ENCODE assay signal across 12 cellular contexts in genomic region chr1:25874209-25874608, GRCh38. TPM values are rescaled to one million over a fixed set of nuclear protein-coding genes. Genes with fewer than 3 reads are reported as not detected.
A peak's percentile ranks its signal among the peaks of the same experiment; 100 is the strongest.
DNase-seq lines count a peak whose midpoint lies in the region; ATAC-seq, FAIRE-seq and TF ChIP-seq lines count a peak whose summit lies in the region.
"Had no signal": no experiment of that assay in that cellular context is flagged by ENCODE, and none has a peak within 500 bp of the region (broad histone marks: within the 10 kb centered on the region; RNA-seq: fewer than 3 reads in every experiment).

No MANE protein-coding gene starts in this region.

- H4K20me1 ChIP-seq in Karpas-422 (ENCODE audit: insufficient read depth, low read depth, low read length): no peaks in the 10 kb centered on the region

- no peaks in the 10 kb centered on the region for H3K9me2 ChIP-seq in Karpas-422 (replicated peaks; ENCODE audit: insufficient read depth, low read length)

- no peak overlapping the region for H2AFZ ChIP-seq in Karpas-422 (ENCODE audit: low read length)

- no peak for TF ChIP-seq RAD21 in A549 (conservative IDR thresholded peaks at IDR 0.05 in 1 of 2, IDR thresholded peaks at IDR 0.05 in 1 of 2)

- WGBS in A549 (ENCODE audit: missing lambda C conversion rate): 87% methylated on average over 3 of the region's 3 CpGs

- H3K4me3 ChIP-seq in A549: peak overlapping the region; percentile 58; the same call in 2 of the 3 replicates
- H3K4me3 ChIP-seq in Karpas-422 (ENCODE audit: low read length): peak overlapping the region; percentile 73
- H3K4me3 ChIP-seq in colonic mucosa: peak overlapping the region; percentile 58
- H3K4me3 ChIP-seq in muscle layer of duodenum (ENCODE audit: low read depth in 1 of 2, low read length in 2 of 2): peak overlapping the region; percentile 57 to 74

- CTCF ChIA-PET in A549 (lab: Yijun Ruan, JAX): interaction anchor here (0.6 to 2.1 kb wide), 6 partner anchors 10 to 121 kb away, joined by 3 to 6 read pairs (median 4); no protein-coding TSS in a partner anchor

- TF ChIP-seq CTCF in A549 (IDR thresholded peaks at IDR 0.05) (no peak), colonic mucosa (IDR thresholded peaks at IDR 0.05) (no peak)

- no peak for TF ChIP-seq POLR2A in A549 (IDR thresholded peaks at IDR 0.05; ENCODE audit: low read length)

- peaks cover 44% of the 10 kb centered on the region for H3K4me1 ChIP-seq in A549
- peaks cover 57% of the 10 kb centered on the region for H3K4me1 ChIP-seq in Karpas-422 (ENCODE audit: low read length)
- peaks cover 9% of the 10 kb centered on the region for H3K4me1 ChIP-seq in colonic mucosa
- peaks cover 16 to 31% of the 10 kb centered on the region in 2 donors for H3K4me1 ChIP-seq in muscle layer of duodenum (ENCODE audit: control insufficient read depth in 1 of 2, insufficient read depth in 2 of 2, low read length in 2 of 2)

- POLR2A ChIA-PET in A549 (lab: Yijun Ruan, JAX): interaction anchor here (0.8 to 1.1 kb wide), 2 partner anchors 22 to 37 kb away, joined by 3 read pairs; no protein-coding TSS in a partner anchor

- intact Hi-C loops in colonic mucosa (cut with DNase I): no loop called here

- TF ChIP-seq EP300 in A549 (IDR thresholded peaks at IDR 0.05): no peak

- no peaks in the 10 kb centered on the region for H3K27me3 ChIP-seq in Karpas-422 (ENCODE audit: low read length)
- H3K27me3 ChIP-seq in colonic mucosa: no peaks in the 10 kb centered on the region
- no peaks in the 10 kb centered on the region for H3K27me3 ChIP-seq in muscle layer of duodenum (ENCODE audit: low read depth, low read length)

- peak overlapping the region; percentile 89 to 98; a peak in 5 of 6 replicates for H3K27ac ChIP-seq in A549
- no peak overlapping the region for H3K27ac ChIP-seq in Karpas-422 (ENCODE audit: low read length)
- no peak overlapping the region for H3K27ac ChIP-seq in colonic mucosa
- H3K27ac ChIP-seq in muscle layer of duodenum (ENCODE audit: low read length): peak overlapping the region; percentile 14

- H3K79me2 ChIP-seq in Karpas-422 (ENCODE audit: low read length): no peaks in the 10 kb centered on the region

- DNase-seq in A549 (ENCODE audit: low read depth in 1 of 2, low spot score in 1 of 2): no peak
- DNase-seq in Karpas-422: no peak
- DNase-seq in colonic mucosa: no peak
- no peak for DNase-seq in stimulated activated CD4-positive, alpha-beta T cell treated with anti-CD3 and anti-CD28 coated beads, Interleukin-4, amount 100 ng/mL, for 1 hour
- no peak for DNase-seq in activated CD8-positive, alpha-beta memory T cell treated with anti-CD3 and anti-CD28 coated beads, Interleukin-2, amount 50 U/mL, for 48 hours
- DNase-seq in Kasumi-1 (lab: John Stamatoyannopoulos, UW): no peak
- DNase-seq: activated effector memory CD4-positive, alpha-beta T cell treated with Interleukin-2 at 50 U/mL for 16 hours; CD4-positive, alpha-beta memory T cell; NCI-H345; stimulated activated CD8-positive, alpha-beta memory T cell treated with anti-CD3 and anti-CD28 coated beads, Interleukin-4, amount 100 ng/mL, for 48 hours had no signal

- H3K9ac ChIP-seq in Karpas-422 (ENCODE audit: low read length) (peak overlapping the region; percentile 74), colonic mucosa (ENCODE audit: low read depth in 2 of 2, low read length in 2 of 2) (peak overlapping the region in 1 of 2 donors; percentile 72)

- H3K36me3 ChIP-seq in Karpas-422 (ENCODE audit: insufficient read depth, low read length) (no peaks in the 10 kb centered on the region), colonic mucosa (no peaks in the 10 kb centered on the region), muscle layer of duodenum (ENCODE audit: control insufficient read depth in 1 of 2, insufficient read depth in 2 of 2, low read length in 2 of 2) (peaks cover 0 to 14% of the 10 kb centered on the region in 2 donors)

- no peak for FAIRE-seq in A549 (lab: Jason Lieb, UNC)

- ATAC-seq in A549 (no peak), GM19351 (IDR thresholded peaks at IDR 0.05; ENCODE audit: unreplicated experiment) (no peak)

- H3K9me3 ChIP-seq in A549 (no peaks in the 10 kb centered on the region), Karpas-422 (ENCODE audit: low read length) (no peaks in the 10 kb centered on the region), colonic mucosa (no peaks in the 10 kb centered on the region), muscle layer of duodenum (ENCODE audit: control insufficient read depth in 1 of 2, low read length in 2 of 2) (no peaks in the 10 kb centered on the region)

- H3K4me2 ChIP-seq in A549 (peak overlapping the region; percentile 98), Karpas-422 (ENCODE audit: low read depth, low read length, poor library complexity, severe bottlenecking) (peak overlapping the region; percentile 80)

TF ChIP-seq in A549, 52 proteins besides CTCF, POLR2A, EP300 and RAD21:
- TF ChIP-seq ZC3H11A (IDR thresholded peaks at IDR 0.05): no peak
- no peak for TF ChIP-seq POLR2AphosphoS2 (conservative IDR thresholded peaks at IDR 0.05; ENCODE audit: low read length)
- no peak for TF ChIP-seq E2F6 (IDR thresholded peaks at IDR 0.05; ENCODE audit: borderline replicate concordance, low read depth)
- no peak for TF ChIP-seq FOSB (CRISPR knock-in tag; IDR thresholded peaks at IDR 0.05)
- no peak for TF ChIP-seq MAZ (IDR thresholded peaks at IDR 0.05; ENCODE audit: borderline replicate concordance, low read depth, low read length)
- no peak for TF ChIP-seq EHMT2 (IDR thresholded peaks at IDR 0.05; ENCODE audit: low read depth)
- no peak for TF ChIP-seq USF2 (IDR thresholded peaks at IDR 0.05)
- TF ChIP-seq KDM1A (IDR thresholded peaks at IDR 0.05; ENCODE audit: low read depth): no peak
- no peak for TF ChIP-seq BCL3 (IDR thresholded peaks at IDR 0.05)
- TF ChIP-seq RNF2 (IDR thresholded peaks at IDR 0.05; ENCODE audit: borderline replicate concordance, low read depth): no peak
- TF ChIP-seq RFX5 (IDR thresholded peaks at IDR 0.05): no peak

RNA-seq across cellular contexts. Expression of gene PAQR7, which starts 1.3 kb away (rescaled TPM):
- polyA plus RNA-seq in A549 (2011; rRNA removed) (2.3 and 3.4 TPM in 2 replicates), A549 (2017; fragmentation: RNase III; extraction: RNeasy Plus Mini Kit Qiagen cat#74134 plus additional on column Dnase treatment) (5.9 to 6.4 TPM (median 6.0 TPM) in 3 replicates)
- 2.6 and 4.0 TPM in 2 replicates for polyA plus RNA-seq in A549 (2012; cell fraction: cytosol; rRNA removed)
- polyA plus RNA-seq in A549 (2012; cell fraction: nucleus; rRNA removed): 6.9 and 7.4 TPM in 2 replicates
- 8.5 and 10.1 TPM in 2 replicates for polyA minus RNA-seq in A549 (2011; rRNA and poly(A)+ RNA removed)
- total RNA-seq in Karpas-422 (2014; rRNA removed; shearing (Covaris generic); ENCODE audit: low replicate concordance): 6.3 and 8.4 TPM in 2 replicates
- total RNA-seq in colonic mucosa: 1 to 10 TPM; 2.5 to 3.4 TPM

RNA-seq across cellular contexts. Expression of gene AUNIP, which starts 15.0 kb away (rescaled TPM):
- polyA plus RNA-seq in A549 (2011; rRNA removed) (6.6 and 8.4 TPM in 2 replicates), A549 (2017; fragmentation: RNase III; extraction: RNeasy Plus Mini Kit Qiagen cat#74134 plus additional on column Dnase treatment) (5.6 to 7.3 TPM (median 6.5 TPM) in 3 replicates)
- polyA plus RNA-seq in A549 (2012; cell fraction: cytosol; rRNA removed): 4.5 and 5.2 TPM in 2 replicates
- 2.0 and 2.9 TPM in 2 replicates for polyA plus RNA-seq in A549 (2012; cell fraction: nucleus; rRNA removed)
- polyA minus RNA-seq in A549 (2011; rRNA and poly(A)+ RNA removed): 5.2 and 6.7 TPM in 2 replicates
- total RNA-seq in Karpas-422 (2014; rRNA removed; shearing (Covaris generic); ENCODE audit: low replicate concordance): 7.2 and 11.6 TPM in 2 replicates
- 1 to 10 TPM; 1.2 to 4.8 TPM for total RNA-seq in colonic mucosa
- total RNA-seq: CD4-positive, alpha-beta memory T cell had no signal
- polyA plus RNA-seq: CD4-positive, alpha-beta memory T cell had no signal

RNA-seq across cellular contexts. Expression of gene STMN1, which starts 32.0 kb away (rescaled TPM):
- 75.3 and 82.4 TPM in 2 replicates for polyA plus RNA-seq in A549 (2011; rRNA removed)
- 48.1 and 55.7 TPM in 2 replicates for polyA plus RNA-seq in A549 (2012; cell fraction: cytosol; rRNA removed)
- 18.1 and 32.8 TPM in 2 replicates for polyA plus RNA-seq in A549 (2012; cell fraction: nucleus; rRNA removed)
- polyA plus RNA-seq in A549 (2017; fragmentation: RNase III; extraction: RNeasy Plus Mini Kit Qiagen cat#74134 plus additional on column Dnase treatment): 145 to 177 TPM (median 147 TPM) in 3 replicates
- polyA minus RNA-seq in A549 (2011; rRNA and poly(A)+ RNA removed): 10.2 and 10.9 TPM in 2 replicates
- 160 and 173 TPM in 2 replicates for total RNA-seq in Karpas-422 (2014; rRNA removed; shearing (Covaris generic); ENCODE audit: low replicate concordance)
- total RNA-seq in colonic mucosa: 100 to 1,000 TPM in 1 of 2 donors, 10 to 100 TPM in 1; 79.1 to 149 TPM

RNA-seq across cellular contexts. Expression of gene MTFR1L, which starts 54.5 kb away (rescaled TPM):
- polyA plus RNA-seq in A549 (2011; rRNA removed): 26.1 and 33.0 TPM in 2 replicates
- polyA plus RNA-seq in A549 (2012; cell fraction: cytosol; rRNA removed): 27.5 and 30.1 TPM in 2 replicates
- polyA plus RNA-seq in A549 (2012; cell fraction: nucleus; rRNA removed): 24.6 and 27.8 TPM in 2 replicates
- polyA plus RNA-seq in A549 (2017; fragmentation: RNase III; extraction: RNeasy Plus Mini Kit Qiagen cat#74134 plus additional on column Dnase treatment): 24.7 to 26.1 TPM (median 25.9 TPM) in 3 replicates
- 25.7 and 29.3 TPM in 2 replicates for polyA minus RNA-seq in A549 (2011; rRNA and poly(A)+ RNA removed)
- total RNA-seq in Karpas-422 (2014; rRNA removed; shearing (Covaris generic); ENCODE audit: low replicate concordance): 24.3 and 39.6 TPM in 2 replicates
- total RNA-seq in colonic mucosa: 10 to 100 TPM; 36.3 to 48.6 TPM

Comparison
In these comparisons a context has a peak if more than half of its experiments do, and no peak if none do; other contexts are left out.
1. H3K27ac ChIP-seq: peak in A549 (2 of 2) and muscle layer of duodenum (single experiment); none in Karpas-422 (single experiment) and colonic mucosa (single experiment).
2. Peak in every context shown above with its lines, with median percentiles within 50 percentile points of each other: H3K4me3 ChIP-seq.